1 cellular context compared by ENCODE assay signal in genomic region chr17:76737082-76737675, GRCh38.
TF ChIP-seq lines count a peak whose summit lies in the region.

Gene SRSF2 (minus strand): TSS chr17:76737331. CDS start chr17:76737160, 171 bp downstream.

TF ChIP-seq in HepG2, 621 proteins besides CTCF, POLR2A, EP300 and RAD21 (continued from another document and continues in another):
- peak; percentile 96 for TF ChIP-seq HBP1 (CRISPR knock-in tag; IDR thresholded peaks at IDR 0.05; ENCODE audit: low read depth)
- peak; percentile 97 for TF ChIP-seq KDM5B (CRISPR knock-in tag; IDR thresholded peaks at IDR 0.05; ENCODE audit: borderline replicate concordance)
- peak; percentile 95 for TF ChIP-seq SALL1 (CRISPR knock-in tag; IDR thresholded peaks at IDR 0.05)
- TF ChIP-seq SIX1 (CRISPR knock-in tag; IDR thresholded peaks at IDR 0.05; ENCODE audit: borderline replicate concordance) = no peak
- no peak for TF ChIP-seq GPBP1L1 (CRISPR knock-in tag; IDR thresholded peaks at IDR 0.05)
- TF ChIP-seq ZNF180 (CRISPR knock-in tag; IDR thresholded peaks at IDR 0.05; ENCODE audit: borderline replicate concordance, low read depth) = no peak
- TF ChIP-seq ZNF142 (CRISPR knock-in tag; IDR thresholded peaks at IDR 0.05) = peak; percentile 95
- TF ChIP-seq HNRNPL (IDR thresholded peaks at IDR 0.05; ENCODE audit: low read depth, low read length) = peak; percentile 87; the same call in 1 of the 2 replicates
- no peak for TF ChIP-seq ZNF616 (CRISPR knock-in tag; IDR thresholded peaks at IDR 0.05; ENCODE audit: low read depth)
- TF ChIP-seq TCF7 (IDR thresholded peaks at IDR 0.05; ENCODE audit: low read depth) = no peak; the same call in 1 of the 2 replicates
- peak; percentile 94 for TF ChIP-seq ARNT2 (CRISPR knock-in tag; IDR thresholded peaks at IDR 0.05; ENCODE audit: low read depth)
- TF ChIP-seq SRSF1 (optimal IDR thresholded peaks at IDR 0.05; ENCODE audit: low read depth, low read length) = no peak
- TF ChIP-seq KDM5A (IDR thresholded peaks at IDR 0.05; ENCODE audit: borderline replicate concordance, low read length) = no peak
- TF ChIP-seq SOX5 (CRISPR knock-in tag; IDR thresholded peaks at IDR 0.05; ENCODE audit: borderline replicate concordance) = no peak; the same call in 1 of the 2 replicates
- TF ChIP-seq ZFYVE20 (CRISPR knock-in tag; IDR thresholded peaks at IDR 0.05; ENCODE audit: borderline replicate concordance, low read depth) = peak; percentile 98
- TF ChIP-seq ZNF569 (CRISPR knock-in tag; IDR thresholded peaks at IDR 0.05; ENCODE audit: borderline replicate concordance) = peak; percentile 73
- peak; percentile 85; the same call in 1 of the 2 replicates for TF ChIP-seq RELA (CRISPR knock-in tag; IDR thresholded peaks at IDR 0.05)
- TF ChIP-seq GZF1 (CRISPR knock-in tag; IDR thresholded peaks at IDR 0.05) = peak; percentile 70; the same call in 1 of the 2 replicates
- peak; percentile 99 for TF ChIP-seq POLR2AphosphoS2 (IDR thresholded peaks at IDR 0.05; ENCODE audit: low read depth, low read length)
- TF ChIP-seq ZNF580 (CRISPR knock-in tag; IDR thresholded peaks at IDR 0.05; ENCODE audit: borderline replicate concordance, low read depth) = peak; percentile 71
- TF ChIP-seq ZNF230 (CRISPR knock-in tag; IDR thresholded peaks at IDR 0.05) = peak; percentile 98
- TF ChIP-seq RFXANK (CRISPR knock-in tag; IDR thresholded peaks at IDR 0.05) = 0 out of 2 replicates have a peak, but pooled peaks have one; percentile 11
- peak; percentile 94 for TF ChIP-seq GABPB1 (CRISPR knock-in tag; IDR thresholded peaks at IDR 0.05)
- TF ChIP-seq NR2F6 (IDR thresholded peaks at IDR 0.05) = no peak
- TF ChIP-seq NR2F6 (CRISPR knock-in tag; IDR thresholded peaks at IDR 0.05) = peak; percentile 60; the same call in 1 of the 2 replicates
- peak; percentile 73 for TF ChIP-seq ZNF205 (CRISPR knock-in tag; IDR thresholded peaks at IDR 0.05)
- no peak; the same call in 1 of the 2 replicates for TF ChIP-seq ZMYM3 (CRISPR knock-in tag; IDR thresholded peaks at IDR 0.05)
- peak; percentile 93 for TF ChIP-seq AGO1 (IDR thresholded peaks at IDR 0.05; ENCODE audit: low read depth, low read length, poor library complexity, severe bottlenecking)
- peak; percentile 85 for TF ChIP-seq ZNF12 (CRISPR knock-in tag; IDR thresholded peaks at IDR 0.05)
- peak; percentile 74; the same call in 1 of the 2 replicates for TF ChIP-seq HDAC1 (CRISPR knock-in tag; IDR thresholded peaks at IDR 0.05)
- no peak for TF ChIP-seq SRSF9 (IDR thresholded peaks at IDR 0.05; ENCODE audit: borderline replicate concordance, insufficient read depth, low read depth, low read length, poor library complexity, severe bottlenecking)
- TF ChIP-seq MBNL3 (CRISPR knock-in tag; conservative IDR thresholded peaks at IDR 0.05) = no peak
- no peak for TF ChIP-seq MBD4 (IDR thresholded peaks at IDR 0.05; ENCODE audit: borderline replicate concordance, low read length)
- TF ChIP-seq ATF3 (CRISPR knock-in tag; IDR thresholded peaks at IDR 0.05) = no peak
- peak; percentile 46; the same call in 1 of the 2 replicates for TF ChIP-seq ZNF563 (CRISPR knock-in tag; IDR thresholded peaks at IDR 0.05)
- peak; percentile 98; the same call in 1 of the 2 replicates for TF ChIP-seq ZNF766 (CRISPR knock-in tag; IDR thresholded peaks at IDR 0.05; ENCODE audit: borderline replicate concordance)
- TF ChIP-seq ZNF781 (CRISPR knock-in tag; IDR thresholded peaks at IDR 0.05; ENCODE audit: borderline replicate concordance, not compliant biosample characterization) = peak; percentile 97
- peak; percentile 62 for TF ChIP-seq CEBPG (CRISPR knock-in tag; IDR thresholded peaks at IDR 0.05)
- no peak; the same call in none of the 2 replicates for TF ChIP-seq ZBTB2 (CRISPR knock-in tag; IDR thresholded peaks at IDR 0.05; ENCODE audit: low read depth)
- TF ChIP-seq FOSL2 (CRISPR knock-in tag; IDR thresholded peaks at IDR 0.05) = peak; percentile 68; the same call in 1 of the 2 replicates
- peak; percentile 92 for TF ChIP-seq ZNF225 (CRISPR knock-in tag; IDR thresholded peaks at IDR 0.05)
- no peak for TF ChIP-seq SYNCRIP (IDR thresholded peaks at IDR 0.05; ENCODE audit: insufficient read depth, low read depth, low read length)
- no peak for TF ChIP-seq EZH2 (conservative IDR thresholded peaks at IDR 0.05; ENCODE audit: low read depth, low read length)
- peak; percentile 98 for TF ChIP-seq PHF8 (CRISPR knock-in tag; IDR thresholded peaks at IDR 0.05)
- peak; percentile 80 for TF ChIP-seq ZNF317 (CRISPR knock-in tag; IDR thresholded peaks at IDR 0.05)
- peak; percentile 80; the same call in 1 of the 2 replicates for TF ChIP-seq ZNF530 (CRISPR knock-in tag; IDR thresholded peaks at IDR 0.05; ENCODE audit: low read depth)
- TF ChIP-seq NONO (IDR thresholded peaks at IDR 0.05) = no peak
- TF ChIP-seq NONO (CRISPR knock-in tag; conservative IDR thresholded peaks at IDR 0.05) = peak; percentile 93
- TF ChIP-seq SMAD3 (CRISPR knock-in tag; IDR thresholded peaks at IDR 0.05) = peak; percentile 95
- peak; percentile 92 for TF ChIP-seq SRY (CRISPR knock-in tag; IDR thresholded peaks at IDR 0.05)
- TF ChIP-seq CREB1 (IDR thresholded peaks at IDR 0.05) = peak; percentile 75
- TF ChIP-seq CREB1 (CRISPR knock-in tag; IDR thresholded peaks at IDR 0.05) = peak; percentile 89
- no peak for TF ChIP-seq SOX6 (IDR thresholded peaks at IDR 0.05)
- TF ChIP-seq SOX6 (CRISPR knock-in tag; IDR thresholded peaks at IDR 0.05) = peak; percentile 75
- TF ChIP-seq ATRX (CRISPR knock-in tag; IDR thresholded peaks at IDR 0.05; ENCODE audit: borderline replicate concordance) = no peak
- peak; percentile 100 for TF ChIP-seq DR1 (CRISPR knock-in tag; IDR thresholded peaks at IDR 0.05)
- TF ChIP-seq POGK (CRISPR knock-in tag; conservative IDR thresholded peaks at IDR 0.05) = peak; percentile 85
- no peak; the same call in 1 of the 2 replicates for TF ChIP-seq ZNF790 (CRISPR knock-in tag; IDR thresholded peaks at IDR 0.05; ENCODE audit: borderline replicate concordance)
- TF ChIP-seq NBN (conservative IDR thresholded peaks at IDR 0.05) = no peak
- TF ChIP-seq ZNF607 (CRISPR knock-in tag; IDR thresholded peaks at IDR 0.05; ENCODE audit: borderline replicate concordance) = peak; percentile 10
- no peak; the same call in 1 of the 2 replicates for TF ChIP-seq LBX2 (CRISPR knock-in tag; IDR thresholded peaks at IDR 0.05; ENCODE audit: borderline replicate concordance)
